In the genomic region with DNA sequence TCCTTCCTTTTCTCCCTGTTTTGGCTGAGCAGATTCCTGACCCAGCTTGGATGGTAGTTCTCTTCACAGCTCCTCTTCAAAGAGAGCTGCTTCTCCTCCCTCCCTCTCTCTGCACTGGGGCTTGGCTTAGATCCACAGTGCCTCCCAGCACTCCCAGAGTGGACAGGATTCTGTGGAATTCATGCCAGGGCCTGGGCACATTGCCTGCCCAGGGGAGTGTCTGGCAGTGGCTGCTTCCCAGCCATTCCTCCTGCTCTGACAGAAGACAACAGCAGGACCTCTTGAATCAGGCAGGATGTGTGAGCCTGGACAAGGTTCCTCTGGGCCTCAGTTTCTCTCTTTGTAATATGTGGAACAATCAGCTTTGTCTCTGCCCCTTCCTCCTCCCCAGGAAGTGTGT, we compare ENCODE assay signal across 10 cellular contexts. TPM values are rescaled to one million over a fixed set of nuclear protein-coding genes. Genes with fewer than 3 reads are reported as not detected.
DNase-seq lines count a peak whose midpoint lies in the region; ATAC-seq and TF ChIP-seq lines count a peak whose summit lies in the region.
"Had no signal": no experiment of that assay in that cellular context is flagged by ENCODE, and none has a peak within 500 bp of the region (broad histone marks: within the 10 kb centered on the region; RNA-seq: fewer than 3 reads in every experiment).

No MANE protein-coding gene starts in this region.

- H2BK12ac ChIP-seq in mesenchymal stem cell (ENCODE audit: low read length in 2 of 2): no peak overlapping the region

- H2BK15ac ChIP-seq in mesenchymal stem cell (ENCODE audit: low read depth, poor library complexity, severe bottlenecking): no peak overlapping the region

- intact Hi-C loops in natural killer cell (cut with micrococcal nuclease): no loop called here

- H3K4me2 ChIP-seq in mesenchymal stem cell (ENCODE audit: low read length, poor library complexity, severe bottlenecking): no peak overlapping the region

- H4K91ac ChIP-seq in mesenchymal stem cell (ENCODE audit: low read length): peak overlapping the region; percentile 59

- no peak overlapping the region for H3K23ac ChIP-seq in mesenchymal stem cell (ENCODE audit: low read length in 2 of 2)

- no peak overlapping the region for H2AFZ ChIP-seq in mesenchymal stem cell (ENCODE audit: low read depth, low read length)

- H3K27ac Mint-ChIP-seq in natural killer cell: no peak overlapping the region
- H3K27ac Mint-ChIP-seq: activated naive CD8-positive, alpha-beta T cell treated with anti-CD3 and anti-CD28 coated beads, Interleukin-2, amount 10 ng/mL, durations not matched to agents 7 days and 5 days had no signal

- H3K36me3 Mint-ChIP-seq in natural killer cell: no peaks in the 10 kb centered on the region
- H3K36me3 Mint-ChIP-seq: activated naive CD8-positive, alpha-beta T cell treated with anti-CD3 and anti-CD28 coated beads, Interleukin-2, amount 10 ng/mL, durations not matched to agents 7 days and 5 days had no signal

- no peaks in the 10 kb centered on the region for H3K9me3 ChIP-seq in mesenchymal stem cell (ENCODE audit: control insufficient read depth, low read length)

- no peaks in the 10 kb centered on the region for H3K9me3 Mint-ChIP-seq in natural killer cell
- H3K9me3 Mint-ChIP-seq: activated naive CD8-positive, alpha-beta T cell treated with anti-CD3 and anti-CD28 coated beads, Interleukin-2, amount 10 ng/mL, durations not matched to agents 7 days and 5 days had no signal

- no peaks in the 10 kb centered on the region for H3K36me3 ChIP-seq in mesenchymal stem cell (ENCODE audit: control insufficient read depth in 1 of 2, insufficient read depth in 2 of 2, low read depth in 1 of 2, low read length in 2 of 2)

- peak overlapping the region in 1 of 2 experiments; percentile 42 for H3K18ac ChIP-seq in mesenchymal stem cell (ENCODE audit: low read depth in 1 of 2, low read length in 2 of 2)

- TF ChIP-seq CTCF in coronary artery (IDR thresholded peaks at IDR 0.05) (no peak), natural killer cell (IDR thresholded peaks at IDR 0.05) (no peak)

- H3K4me3 Mint-ChIP-seq in natural killer cell: no peak overlapping the region
- H3K4me3 Mint-ChIP-seq: activated naive CD8-positive, alpha-beta T cell treated with anti-CD3 and anti-CD28 coated beads, Interleukin-2, amount 10 ng/mL, durations not matched to agents 7 days and 5 days had no signal

- H3K27ac ChIP-seq in coronary artery: peak overlapping the region; percentile 39 to 82
- no peak overlapping the region for H3K27ac ChIP-seq in mesenchymal stem cell (ENCODE audit: low read length, poor library complexity, severe bottlenecking)

- H3K4me1 Mint-ChIP-seq in natural killer cell: peaks cover 5 to 14% of the 10 kb centered on the region in 2 donors

- peaks cover 9% of the 10 kb centered on the region for H3K4me1 ChIP-seq in mesenchymal stem cell (ENCODE audit: control insufficient read depth, insufficient read depth, low read depth, low read length)

- no peak overlapping the region for H3K9ac ChIP-seq in mesenchymal stem cell (ENCODE audit: low read length)

- no peak for ATAC-seq in natural killer cell

- peaks cover 27 to 35% of the 10 kb centered on the region in 2 donors for H3K27me3 Mint-ChIP-seq in natural killer cell (ENCODE audit: low read depth in 2 of 2)

- no peak overlapping the region for H2AK5ac ChIP-seq in mesenchymal stem cell (ENCODE audit: low read length, severe bottlenecking)

- no peaks in the 10 kb centered on the region for H3K79me1 ChIP-seq in mesenchymal stem cell (replicated peaks; ENCODE audit: low read length, poor library complexity, severe bottlenecking)

- H3K4me3 ChIP-seq in coronary artery (no peak overlapping the region), mesenchymal stem cell (ENCODE audit: insufficient read depth in 1 of 2, low read depth in 1 of 2, low read length in 2 of 2) (no peak overlapping the region)

- peaks cover 45 to 67% of the 10 kb centered on the region in 2 experiments for H3K27me3 ChIP-seq in mesenchymal stem cell (ENCODE audit: control insufficient read depth in 1 of 2, insufficient read depth in 1 of 2, low read length in 2 of 2)

- no peak overlapping the region for H3K4ac ChIP-seq in mesenchymal stem cell (ENCODE audit: low read depth in 1 of 2, low read length in 2 of 2)

- no peak overlapping the region for H2BK5ac ChIP-seq in mesenchymal stem cell (ENCODE audit: low read depth, low read length, poor library complexity, severe bottlenecking)

- H3K14ac ChIP-seq in mesenchymal stem cell (ENCODE audit: low read length in 2 of 2): no peak overlapping the region

- DNase-seq in A172 (ENCODE audit: low spot score) (peak; percentile 85), NCI-H1105 treated with DMSO at 0.1 percent for 48 hours (lab: John Stamatoyannopoulos, UW) (peak; percentile 10), coronary artery (ENCODE audit: low spot score) (peak; percentile 87), mesenchymal stem cell (no peak), DMS153 (lab: John Stamatoyannopoulos, UW) (no peak), HCEC 1CT (no peak), natural killer cell (no peak)
- DNase-seq in activated CD8-positive, alpha-beta memory T cell treated with anti-CD3 and anti-CD28 coated beads, Interleukin-2, amount 50 U/mL, for 4 hours: no peak
- DNase-seq: activated naive CD8-positive, alpha-beta T cell treated with anti-CD3 and anti-CD28 coated beads, Interleukin-2, amount 10 ng/mL, durations not matched to agents 7 days and 5 days; SHP77 treated with DMSO at 0.1 percent for 48 hours had no signal

- H4K8ac ChIP-seq in mesenchymal stem cell (ENCODE audit: low read length): no peak overlapping the region

- peak overlapping the region; percentile 56 for H2BK120ac ChIP-seq in mesenchymal stem cell (ENCODE audit: low read depth, low read length)

RNA-seq across cellular contexts. Expression of a gene that starts 4.5 kb away (rescaled TPM):
- 0.57 and 1.6 TPM in 2 replicates for total RNA-seq in A172 (2014; rRNA removed; shearing (Covaris generic))
- polyA plus RNA-seq in mesenchymal stem cell (2013, experiment 1 of 2): 4.8 TPM
- polyA plus RNA-seq in mesenchymal stem cell (2013, experiment 2 of 2): 4.7 TPM
- total RNA-seq in natural killer cell: 1 to 10 TPM in 1 of 3 donors, not detected in 2; 1.1 TPM

RNA-seq across cellular contexts. Expression of a gene that starts 9.3 kb away (rescaled TPM):
- 20.3 and 31.1 TPM in 2 replicates for total RNA-seq in A172 (2014; rRNA removed; shearing (Covaris generic))
- polyA plus RNA-seq in mesenchymal stem cell (2013, experiment 1 of 2): 77.4 TPM
- polyA plus RNA-seq in mesenchymal stem cell (2013, experiment 2 of 2): 77.5 TPM
- total RNA-seq in natural killer cell: 100 to 1,000 TPM; 214 to 253 (median 214) TPM

RNA-seq across cellular contexts. Expression of a gene that starts 39.3 kb away (rescaled TPM):
- not detected in 2 replicates for total RNA-seq in A172 (2014; rRNA removed; shearing (Covaris generic))
- not detected for polyA plus RNA-seq in mesenchymal stem cell (2013, experiment 1 of 2)
- polyA plus RNA-seq in mesenchymal stem cell (2013, experiment 2 of 2): not detected
- not detected for total RNA-seq in natural killer cell
- total RNA-seq: activated naive CD8-positive, alpha-beta T cell treated with anti-CD3 and anti-CD28 coated beads, Interleukin-2, amount 10 ng/mL, durations not matched to agents 7 days and 5 days had no signal

RNA-seq across cellular contexts. Expression of a gene that starts 46.9 kb away (rescaled TPM):
- total RNA-seq in A172 (2014; rRNA removed; shearing (Covaris generic)): not detected in 2 replicates
- not detected for polyA plus RNA-seq in mesenchymal stem cell (2013, experiment 1 of 2)
- polyA plus RNA-seq in mesenchymal stem cell (2013, experiment 2 of 2): not detected
- under 1 TPM in 1 of 3 donors, not detected in 2; 0.23 TPM for total RNA-seq in natural killer cell

Comparison
In these comparisons a context has a peak if more than half of its experiments do, and no peak if none do; other contexts are left out.
1. DNase-seq: peak in A172 (single experiment), NCI-H1105 treated with DMSO at 0.1 percent for 48 hours (single experiment) and coronary artery (single experiment); none in mesenchymal stem cell (single experiment), DMS153 (single experiment), activated CD8-positive, alpha-beta memory T cell treated with anti-CD3 and anti-CD28 coated beads, Interleukin-2, amount 50 U/mL, for 4 hours (single experiment), HCEC 1CT (single experiment) and natural killer cell (single experiment).